Comparison of ENCODE assay signal across 12 cellular contexts in the genomic region with DNA sequence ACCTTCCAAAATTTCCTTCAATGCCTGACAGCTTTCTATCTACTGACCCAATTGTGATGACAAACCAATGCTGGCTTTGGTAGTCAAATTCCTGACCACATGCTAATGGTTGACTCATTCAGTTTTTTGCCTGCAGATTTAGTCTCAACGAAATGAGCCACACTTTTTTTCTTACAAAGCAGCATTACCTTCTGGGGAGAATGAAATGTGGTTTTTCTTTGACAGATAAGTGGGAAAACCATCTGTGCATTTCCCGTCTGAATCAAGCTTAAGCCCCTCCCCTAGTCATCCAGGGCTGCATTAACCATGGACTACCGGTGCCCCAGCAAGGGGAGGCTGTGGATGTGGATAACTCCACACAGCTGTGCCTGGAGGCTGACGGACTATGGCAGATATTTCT.
DNase-seq lines count a peak whose midpoint lies in the region; ATAC-seq and TF ChIP-seq lines count a peak whose summit lies in the region.
"Had no signal": no experiment of that assay in that cellular context is flagged by ENCODE, and none has a peak within 500 bp of the region (broad histone marks: within the 10 kb centered on the region; RNA-seq: fewer than 3 reads in every experiment).

No MANE protein-coding gene starts in this region.

- DNase-seq in HK-2 (ENCODE audit: unreplicated experiment) = peak; percentile 22
- DNase-seq in amniotic epithelial cell (ENCODE audit: low read depth) = peak; percentile 98
- DNase-seq in osteocyte (ENCODE audit: extremely low spot score, unreplicated experiment) = no peak
- DNase-seq in epidermal melanocyte (ENCODE audit: insufficient read length, low spot score) = no peak
- no peak for DNase-seq in DMS153 (lab: John Stamatoyannopoulos, UW)
- no peak for DNase-seq in NCI-H1105 treated with DMSO at 0.1 percent for 48 hours (lab: John Stamatoyannopoulos, UW)
- DNase-seq in NCI-H2196 (lab: John Stamatoyannopoulos, UW; ENCODE audit: unreplicated experiment) = no peak
- DNase-seq: activated naive CD4-positive, alpha-beta T cell treated with anti-CD3 and anti-CD28 coated beads for 36 hours; tibial artery had no signal

- peak overlapping the region; percentile 5 for H3K27ac Mint-ChIP-seq in osteocyte (ENCODE audit: unreplicated experiment)
- H3K27ac Mint-ChIP-seq: activated naive CD4-positive, alpha-beta T cell treated with anti-CD3 and anti-CD28 coated beads for 36 hours; IgD-negative memory B cell; T-helper 1 cell treated with Interleukin-12 subunit alpha and Interleukin-12 subunit beta and Interleukin-4 antibody, amounts not matched to agents 30 μg/mL and 1 μg/mL, for 36 hours had no signal

- peaks cover 51% of the 10 kb centered on the region for H3K4me1 Mint-ChIP-seq in osteocyte (ENCODE audit: unreplicated experiment)

- peak; percentile 47 for ATAC-seq in GM19035 (IDR thresholded peaks at IDR 0.05; ENCODE audit: unreplicated experiment)

- H3K9me3 Mint-ChIP-seq in osteocyte (ENCODE audit: unreplicated experiment) = peaks cover 11% of the 10 kb centered on the region

- no peak overlapping the region for H3K4me3 Mint-ChIP-seq in osteocyte (ENCODE audit: unreplicated experiment)
- H3K4me3 Mint-ChIP-seq: activated naive CD4-positive, alpha-beta T cell treated with anti-CD3 and anti-CD28 coated beads for 36 hours; T-helper 1 cell treated with Interleukin-12 subunit alpha and Interleukin-12 subunit beta and Interleukin-4 antibody, amounts not matched to agents 30 μg/mL and 1 μg/mL, for 36 hours had no signal

- peaks cover 5% of the 10 kb centered on the region for H3K27me3 Mint-ChIP-seq in osteocyte (ENCODE audit: unreplicated experiment)

- no peak for TF ChIP-seq CTCF in osteocyte (IDR thresholded peaks at IDR 0.05)

- H3K36me3 Mint-ChIP-seq in osteocyte (ENCODE audit: unreplicated experiment) = no peaks in the 10 kb centered on the region

Comparison
In these comparisons a context has a peak if more than half of its experiments do, and no peak if none do; other contexts are left out.
1. DNase-seq: peak in HK-2 (single experiment) and amniotic epithelial cell (single experiment); none in osteocyte (single experiment), epidermal melanocyte (single experiment), DMS153 (single experiment), NCI-H1105 treated with DMSO at 0.1 percent for 48 hours (single experiment) and NCI-H2196 (single experiment).